20 cellular contexts compared by ENCODE assay signal in genomic region chrX:104806346-104806745, GRCh38.
"Had no signal": no experiment of that assay in that cellular context is flagged by ENCODE, and none has a peak within 500 bp of the region (broad histone marks: within the 10 kb centered on the region; RNA-seq: fewer than 3 reads in every experiment).

No MANE protein-coding gene starts in this region.

- ATAC-seq: natural killer cell, pancreas, sciatic nerve had no signal

- H3K4me2 ChIP-seq: hepatocyte had no signal

- H3K27ac ChIP-seq: coronary artery, hepatocyte, pancreas, skin epidermis, stomach, thoracic aorta, transverse colon had no signal

- H3K4me1 ChIP-seq: pancreas, stomach, transverse colon had no signal

- H3K27me3 ChIP-seq: hepatocyte, stomach, transverse colon had no signal

- H3K9me3 ChIP-seq: pancreas, stomach, thoracic aorta, transverse colon had no signal

- H3K4me3 ChIP-seq: coronary artery, hepatocyte, pancreas, skin epidermis, stomach, thoracic aorta, transverse colon had no signal

- H2AFZ ChIP-seq: hepatocyte had no signal

- DNase-seq: effector CD4-positive, alpha-beta T cell; endodermal cell; erythroblast; foreskin melanocyte; head of caudate nucleus; mammary epithelial cell; natural killer cell; nucleus accumbens; pancreas; retina; stimulated activated CD4-positive, alpha-beta T cell treated with anti-CD3 and anti-CD28 coated beads, Interleukin-12 subunit alpha, Interleukin-12 subunit beta, amount 100 ng/mL, for 4 hours; stimulated activated naive CD4-positive, alpha-beta T cell; stomach; substantia nigra; transverse colon had no signal

- H3K79me2 ChIP-seq: hepatocyte had no signal

- H3K36me3 ChIP-seq: pancreas, stomach, thoracic aorta, transverse colon had no signal
